1 cellular context compared by ENCODE assay signal in genomic region chr9:35604578-35605335, GRCh38.
TF ChIP-seq lines count a peak whose summit lies in the region.

TESK1 (plus strand) TSS chr9:35605262; CDS start chr9:35605620, 358 bp downstream.

TF ChIP-seq in HepG2, 621 proteins besides CTCF, POLR2A, EP300 and RAD21 (continued from another document and continues in another):
- TF ChIP-seq ZNF687 (CRISPR knock-in tag; IDR thresholded peaks at IDR 0.05), result no peak; the same call in none of the 2 replicates
- TF ChIP-seq ATF5 (CRISPR knock-in tag; IDR thresholded peaks at IDR 0.05; ENCODE audit: low read depth), result no peak
- no peak for TF ChIP-seq ZBTB39 (CRISPR knock-in tag; IDR thresholded peaks at IDR 0.05)
- TF ChIP-seq TCF7 (IDR thresholded peaks at IDR 0.05; ENCODE audit: low read depth), result no peak
- TF ChIP-seq ZNF142 (CRISPR knock-in tag; IDR thresholded peaks at IDR 0.05), result peak; percentile 77; the same call in 1 of the 2 replicates
- TF ChIP-seq ZNF773 (CRISPR knock-in tag; IDR thresholded peaks at IDR 0.05; ENCODE audit: borderline replicate concordance), result no peak
- no peak for TF ChIP-seq ZNF691 (CRISPR knock-in tag; IDR thresholded peaks at IDR 0.05; ENCODE audit: borderline replicate concordance, low read depth)
- TF ChIP-seq NONO (IDR thresholded peaks at IDR 0.05), result no peak
- no peak for TF ChIP-seq NONO (CRISPR knock-in tag; conservative IDR thresholded peaks at IDR 0.05)
- no peak for TF ChIP-seq ZBED4 (CRISPR knock-in tag; IDR thresholded peaks at IDR 0.05; ENCODE audit: borderline replicate concordance)
- no peak for TF ChIP-seq YEATS2 (CRISPR knock-in tag; IDR thresholded peaks at IDR 0.05; ENCODE audit: borderline replicate concordance)
- 0 out of 2 replicates have a peak, but pooled peaks have one; percentile 11 for TF ChIP-seq GATAD2A (CRISPR knock-in tag; IDR thresholded peaks at IDR 0.05)
- TF ChIP-seq ZFP41 (CRISPR knock-in tag; IDR thresholded peaks at IDR 0.05; ENCODE audit: borderline replicate concordance), result no peak
- no peak for TF ChIP-seq ZNF589 (CRISPR knock-in tag; conservative IDR thresholded peaks at IDR 0.05)
- TF ChIP-seq HDAC6 (IDR thresholded peaks at IDR 0.05; ENCODE audit: low read depth, low read length), result no peak
- TF ChIP-seq CCDC6 (CRISPR knock-in tag; IDR thresholded peaks at IDR 0.05), result no peak
- no peak for TF ChIP-seq MYNN (CRISPR knock-in tag; IDR thresholded peaks at IDR 0.05; ENCODE audit: low read depth)
- no peak for TF ChIP-seq SIN3B (IDR thresholded peaks at IDR 0.05; ENCODE audit: low read length)
- TF ChIP-seq RBM22 (optimal IDR thresholded peaks at IDR 0.05; ENCODE audit: low read length), result no peak
- no peak for TF ChIP-seq ZNF367 (CRISPR knock-in tag; IDR thresholded peaks at IDR 0.05; ENCODE audit: borderline replicate concordance)
- no peak for TF ChIP-seq NKX3-1 (CRISPR knock-in tag; IDR thresholded peaks at IDR 0.05)
- no peak for TF ChIP-seq ARID2 (CRISPR knock-in tag; IDR thresholded peaks at IDR 0.05; ENCODE audit: borderline replicate concordance)
- no peak for TF ChIP-seq ZFP82 (CRISPR knock-in tag; IDR thresholded peaks at IDR 0.05; ENCODE audit: borderline replicate concordance)
- TF ChIP-seq NCOA5 (CRISPR knock-in tag; IDR thresholded peaks at IDR 0.05), result no peak
- no peak for TF ChIP-seq CREBL2 (CRISPR knock-in tag; IDR thresholded peaks at IDR 0.05; ENCODE audit: borderline replicate concordance)
- TF ChIP-seq RARA (CRISPR knock-in tag; IDR thresholded peaks at IDR 0.05), result no peak
- no peak for TF ChIP-seq ZSCAN31 (CRISPR knock-in tag; IDR thresholded peaks at IDR 0.05; ENCODE audit: low read depth)
- TF ChIP-seq SCMH1 (CRISPR knock-in tag; IDR thresholded peaks at IDR 0.05; ENCODE audit: borderline replicate concordance), result no peak
- TF ChIP-seq TMF1 (CRISPR knock-in tag; IDR thresholded peaks at IDR 0.05; ENCODE audit: low read depth), result no peak
- 0 out of 2 replicates have a peak, but pooled peaks have one; percentile 15 for TF ChIP-seq ARID5B (CRISPR knock-in tag; IDR thresholded peaks at IDR 0.05)
- TF ChIP-seq DPF2 (CRISPR knock-in tag; IDR thresholded peaks at IDR 0.05; ENCODE audit: borderline replicate concordance, low read depth), result no peak
- no peak for TF ChIP-seq MXD4 (CRISPR knock-in tag; IDR thresholded peaks at IDR 0.05)
- TF ChIP-seq ZNF276 (CRISPR knock-in tag; IDR thresholded peaks at IDR 0.05; ENCODE audit: low read depth), result no peak
- TF ChIP-seq ARHGAP35 (CRISPR knock-in tag; IDR thresholded peaks at IDR 0.05; ENCODE audit: borderline replicate concordance), result no peak
